In genomic region chr12:98514984-98515367, GRCh38 we compare ENCODE assay signal across 8 cellular contexts. TPM values are rescaled to one million over a fixed set of nuclear protein-coding genes. Genes with fewer than 3 reads are reported as not detected.
DNase-seq lines count a peak whose midpoint lies in the region; ATAC-seq and TF ChIP-seq lines count a peak whose summit lies in the region.

No MANE protein-coding gene starts in this region.

- H4K20me1 ChIP-seq in OCI-LY1 (ENCODE audit: insufficient read depth, low read length): no peaks in the 10 kb centered on the region

- H3K9me3 ChIP-seq in OCI-LY1 (ENCODE audit: low read length): no peaks in the 10 kb centered on the region
- H3K9me3 ChIP-seq in endodermal cell (ENCODE audit: control insufficient read depth, low read length): no peaks in the 10 kb centered on the region

- H3K9me3 Mint-ChIP-seq in endodermal cell (no peaks in the 10 kb centered on the region), nephron progenitor cell (no peaks in the 10 kb centered on the region)

- H3K4me1 ChIP-seq in OCI-LY1 (ENCODE audit: insufficient read depth, low read length, severe bottlenecking) (peaks cover 31% of the 10 kb centered on the region), endodermal cell (ENCODE audit: control insufficient read depth, insufficient read depth, low read length) (no peaks in the 10 kb centered on the region)

- H2AFZ ChIP-seq in OCI-LY1 (ENCODE audit: low read length): no peak overlapping the region

- H3K79me2 ChIP-seq in OCI-LY1 (ENCODE audit: insufficient read depth, low read length): peaks cover 43% of the 10 kb centered on the region

- H3K4me3 Mint-ChIP-seq in endodermal cell: peak overlapping the region; percentile 96
- H3K4me3 Mint-ChIP-seq in nephron progenitor cell: peak overlapping the region; percentile 97

- H3K27me3 Mint-ChIP-seq in endodermal cell (ENCODE audit: insufficient read depth) (no peaks in the 10 kb centered on the region), nephron progenitor cell (ENCODE audit: low read depth, poor library complexity) (no peaks in the 10 kb centered on the region)

- 0% methylated on average over 9 to 19 of the region's 19 CpGs for WGBS in endodermal cell (ENCODE audit: insufficient coverage in 1 of 2, insufficient read length in 1 of 2), 2 experiments

- DNase-seq in endodermal cell (no peak), nephron progenitor cell (no peak), glomerular visceral epithelial cell (ENCODE audit: extremely low spot score) (no peak), NCI-H748 treated with DMSO at 0.1 percent for 48 hours (lab: John Stamatoyannopoulos, UW) (no peak)

- H3K4me1 Mint-ChIP-seq in endodermal cell: peaks cover 9% of the 10 kb centered on the region
- peaks cover 18% of the 10 kb centered on the region for H3K4me1 Mint-ChIP-seq in nephron progenitor cell

- H3K4me2 ChIP-seq in OCI-LY1 (ENCODE audit: low read length): peak overlapping the region; percentile 82

- H3K36me3 ChIP-seq in OCI-LY1 (ENCODE audit: insufficient read depth, low read length) (peaks cover 30% of the 10 kb centered on the region), endodermal cell (ENCODE audit: control insufficient read depth, insufficient read depth, low read length) (peaks cover 22% of the 10 kb centered on the region)

- ATAC-seq in HG02885 (IDR thresholded peaks at IDR 0.05; ENCODE audit: poor library complexity, unreplicated experiment) (no peak), GM21367 (IDR thresholded peaks at IDR 0.05; ENCODE audit: unreplicated experiment) (no peak)

- H3K27ac Mint-ChIP-seq in endodermal cell: peak overlapping the region; percentile 99
- H3K27ac Mint-ChIP-seq in nephron progenitor cell: peak overlapping the region; percentile 100

- H3K9ac ChIP-seq in OCI-LY1 (ENCODE audit: low read length) (peak overlapping the region; percentile 93), endodermal cell (ENCODE audit: extremely low read depth, low read length, poor library complexity, severe bottlenecking) (peak overlapping the region; percentile 98)

- H3K36me3 Mint-ChIP-seq in endodermal cell (ENCODE audit: low read depth) (peaks cover 11% of the 10 kb centered on the region), nephron progenitor cell (ENCODE audit: low read depth) (peaks cover 15% of the 10 kb centered on the region)

- H3K4me3 ChIP-seq in OCI-LY1 (ENCODE audit: low read depth, low read length, poor library complexity, severe bottlenecking): peak overlapping the region; percentile 82
- H3K4me3 ChIP-seq in endodermal cell (ENCODE audit: low read length): peak overlapping the region; percentile 95

- TF ChIP-seq CTCF in C4-2B (conservative IDR thresholded peaks at IDR 0.05) (no peak), OCI-LY1 (IDR thresholded peaks at IDR 0.05; ENCODE audit: low read length) (no peak), endodermal cell (conservative IDR thresholded peaks at IDR 0.05) (no peak), nephron progenitor cell (IDR thresholded peaks at IDR 0.05) (no peak)

- H3F3A ChIP-seq in OCI-LY1 (ENCODE audit: insufficient read depth, low read length): no peaks in the 10 kb centered on the region

- peak overlapping the region; percentile 94 for H3K27ac ChIP-seq in C4-2B
- peak overlapping the region; percentile 95 for H3K27ac ChIP-seq in OCI-LY1 (ENCODE audit: low read depth, low read length, poor library complexity, severe bottlenecking)
- H3K27ac ChIP-seq in endodermal cell (ENCODE audit: low read depth, low read length): peak overlapping the region; percentile 96

- no peaks in the 10 kb centered on the region for H3K9me2 ChIP-seq in OCI-LY1 (ENCODE audit: low read depth, low read length)

- H3K27me3 ChIP-seq in OCI-LY1 (ENCODE audit: insufficient read depth, low read length): no peaks in the 10 kb centered on the region
- H3K27me3 ChIP-seq in endodermal cell (ENCODE audit: control insufficient read depth, insufficient read depth, low read length, poor library complexity, severe bottlenecking): no peaks in the 10 kb centered on the region

RNA-seq across cellular contexts. Expression of gene TMPO, which starts 0.4 kb away (rescaled TPM):
- 100 to 1,000 TPM; 176 to 203 TPM for total RNA-seq in endodermal cell
- polyA plus RNA-seq in endodermal cell (2013, experiment 1 of 2): 186 TPM
- 205 TPM for polyA plus RNA-seq in endodermal cell (2013, experiment 2 of 2)
